ENCODE assay signal across 18 cellular contexts in the genomic region with DNA sequence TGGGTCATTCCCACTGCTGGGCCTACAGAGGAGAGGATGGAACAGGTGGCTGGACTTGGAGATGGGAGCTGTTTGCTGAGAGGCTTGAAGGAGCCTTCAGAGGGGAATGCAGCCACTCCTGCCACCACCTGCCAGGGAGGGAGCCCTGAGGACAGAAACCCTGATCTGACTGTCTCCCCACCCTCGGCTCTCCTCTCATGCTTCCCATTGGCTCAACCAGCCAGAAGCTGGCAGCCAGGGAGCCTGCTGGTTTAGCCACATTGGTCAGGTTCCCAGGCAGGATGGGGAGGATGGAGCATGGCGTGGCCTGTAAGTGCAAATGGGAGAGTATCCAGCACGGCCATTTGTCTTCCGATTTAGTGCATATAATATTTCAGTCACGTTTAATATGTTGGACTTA. TPM values are rescaled to one million over a fixed set of nuclear protein-coding genes. Genes with fewer than 3 reads are reported as not detected.
"Had no signal": no experiment of that assay in that cellular context is flagged by ENCODE, and none has a peak within 500 bp of the region (broad histone marks: within the 10 kb centered on the region; RNA-seq: fewer than 3 reads in every experiment).

No MANE protein-coding gene starts in this region.

- H3K27ac Mint-ChIP-seq: activated CD4-positive, alpha-beta memory T cell treated with anti-CD3 and anti-CD28 coated beads, Interleukin-2, amount 10 ng/mL, durations not matched to agents 7 days and 5 days; activated naive CD4-positive, alpha-beta T cell treated with anti-CD3 and anti-CD28 coated beads for 36 hours; activated naive CD8-positive, alpha-beta T cell treated with anti-CD3 and anti-CD28 coated beads, Interleukin-2, amount 50 U/mL, for 24 hours; activated T-helper 2 cell treated with anti-CD3 and anti-CD28 coated beads, Interferon-gamma antibody, Interleukin-2, Interleukin-4, amounts not matched to agents 10 μg/mL and 5 μg/mL and 100 μg/mL, durations not matched to agents 14 hours and 24 hours and 36 hours; nephron had no signal

- H3K4me3 Mint-ChIP-seq: activated CD4-positive, alpha-beta memory T cell treated with anti-CD3 and anti-CD28 coated beads, Interleukin-2, amount 10 ng/mL, durations not matched to agents 7 days and 5 days; activated naive CD4-positive, alpha-beta T cell treated with anti-CD3 and anti-CD28 coated beads for 36 hours; activated naive CD8-positive, alpha-beta T cell treated with anti-CD3 and anti-CD28 coated beads, Interleukin-2, amount 50 U/mL, for 24 hours; nephron had no signal

- H3K27ac ChIP-seq: thoracic aorta had no signal

- DNase-seq: activated CD4-positive, alpha-beta memory T cell treated with anti-CD3 and anti-CD28 coated beads, Interleukin-2, amount 10 ng/mL, durations not matched to agents 7 days and 5 days; activated CD4-positive, alpha-beta T cell treated with anti-CD3 and anti-CD28 coated beads for 4 hours; activated naive CD4-positive, alpha-beta T cell treated with anti-CD3 and anti-CD28 coated beads for 36 hours; activated naive CD8-positive, alpha-beta T cell treated with anti-CD3 and anti-CD28 coated beads, Interleukin-2, amount 50 U/mL, for 24 hours; hippocampal formation; mesenchymal stem cell; stimulated activated CD4-positive, alpha-beta T cell treated with anti-CD3 and anti-CD28 coated beads, Interleukin-1b, Interleukin-23, amount 100 ng/mL, for 48 hours; T-helper 2 cell had no signal

- H3K27me3 Mint-ChIP-seq: activated naive CD8-positive, alpha-beta T cell treated with anti-CD3 and anti-CD28 coated beads, Interleukin-2, amount 50 U/mL, for 24 hours had no signal

- H3K9me3 ChIP-seq: thoracic aorta had no signal

- H3K36me3 ChIP-seq: thoracic aorta had no signal

- H3K4me3 ChIP-seq: thoracic aorta had no signal

- H3K9me3 Mint-ChIP-seq: activated CD4-positive, alpha-beta memory T cell treated with anti-CD3 and anti-CD28 coated beads, Interleukin-2, amount 10 ng/mL, durations not matched to agents 7 days and 5 days; activated naive CD4-positive, alpha-beta T cell treated with anti-CD3 and anti-CD28 coated beads for 36 hours; activated naive CD8-positive, alpha-beta T cell treated with anti-CD3 and anti-CD28 coated beads, Interleukin-2, amount 50 U/mL, for 24 hours; activated T-helper 2 cell treated with anti-CD3 and anti-CD28 coated beads, Interferon-gamma antibody, Interleukin-2, Interleukin-4, amounts not matched to agents 10 μg/mL and 5 μg/mL and 100 μg/mL, durations not matched to agents 14 hours and 24 hours and 36 hours; nephron had no signal

RNA-seq across cellular contexts. Expression of gene TREM1, which starts 12.8 kb away (rescaled TPM):
- total RNA-seq: activated CD4-positive, alpha-beta memory T cell treated with anti-CD3 and anti-CD28 coated beads, Interleukin-2, amount 10 ng/mL, durations not matched to agents 7 days and 5 days; activated T-helper 2 cell treated with anti-CD3 and anti-CD28 coated beads, Interferon-gamma antibody, Interleukin-2, Interleukin-4, amounts not matched to agents 10 μg/mL and 5 μg/mL and 100 μg/mL, durations not matched to agents 14 hours and 24 hours and 36 hours had no signal

RNA-seq across cellular contexts. Expression of gene TREML4, which starts 45.5 kb away (rescaled TPM):
- total RNA-seq: activated CD4-positive, alpha-beta memory T cell treated with anti-CD3 and anti-CD28 coated beads, Interleukin-2, amount 10 ng/mL, durations not matched to agents 7 days and 5 days; activated naive CD4-positive, alpha-beta T cell treated with anti-CD3 and anti-CD28 coated beads for 36 hours; activated T-helper 2 cell treated with anti-CD3 and anti-CD28 coated beads, Interferon-gamma antibody, Interleukin-2, Interleukin-4, amounts not matched to agents 10 μg/mL and 5 μg/mL and 100 μg/mL, durations not matched to agents 14 hours and 24 hours and 36 hours; astrocyte; bronchial epithelial cell; cerebellum; esophagus mucosa; osteoblast; sciatic nerve; thoracic aorta; urinary bladder had no signal
